17 cellular contexts compared by ENCODE assay signal in the genomic region with DNA sequence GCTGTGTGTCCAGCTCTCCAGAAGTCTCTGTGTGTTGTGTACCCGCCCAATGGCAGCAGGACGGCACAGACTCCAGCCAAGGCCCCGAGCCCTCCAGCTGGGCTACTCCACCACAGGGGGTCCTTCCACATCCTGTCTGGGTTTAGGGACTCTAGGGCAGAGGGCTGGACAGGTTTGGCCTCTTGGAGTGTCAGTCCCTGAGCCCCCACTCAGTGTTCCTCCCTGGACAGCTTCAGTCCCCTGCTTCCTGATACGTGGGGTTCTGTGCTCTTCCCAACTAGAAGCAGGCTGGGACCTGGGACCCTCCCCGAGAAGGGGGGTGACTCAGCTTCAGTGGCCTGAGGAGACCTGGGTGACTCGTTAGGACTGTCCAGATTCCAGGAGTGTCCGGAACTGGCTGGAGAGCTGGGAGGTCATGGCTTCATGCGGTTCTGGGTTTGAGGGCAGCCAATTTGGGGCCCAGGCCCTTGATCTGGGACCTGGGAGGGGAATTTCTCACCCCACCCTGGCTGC. TPM values are rescaled to one million over a fixed set of nuclear protein-coding genes. Genes with fewer than 3 reads are reported as not detected.
DNase-seq lines count a peak whose midpoint lies in the region; ATAC-seq and TF ChIP-seq lines count a peak whose summit lies in the region.
"Had no signal": no experiment of that assay in that cellular context is flagged by ENCODE, and none has a peak within 500 bp of the region (broad histone marks: within the 10 kb centered on the region; RNA-seq: fewer than 3 reads in every experiment).

No MANE protein-coding gene starts in this region.

- intact Hi-C loops in left ventricle myocardium superior (cut with micrococcal nuclease) = loop anchor here (10.0 kb wide), 1 partner anchor 100 kb away; a partner anchor contains a TSS
- intact Hi-C loops in cardiac septum (cut with DNase I) = loop anchor here (2.0 kb wide), 1 partner anchor 100 kb away; a partner anchor contains a TSS
- intact Hi-C loops in body of pancreas (cut with DNase I) = loop anchor here (5.0 kb wide), 1 partner anchor 98 kb away; no protein-coding TSS in a partner anchor

- H3K27me3 ChIP-seq in body of pancreas = no peaks in the 10 kb centered on the region
- H3K27me3 ChIP-seq: ascending aorta, colonic mucosa had no signal

- peak overlapping the region; percentile 13 to 85 (median 52) for H3K27ac ChIP-seq in body of pancreas
- H3K27ac ChIP-seq: ascending aorta, C4-2B, colonic mucosa had no signal

- peak overlapping the region in 2 of 3 experiments; percentile 49 to 80 for H3K27ac Mint-ChIP-seq in nephron
- H3K27ac Mint-ChIP-seq in activated naive CD4-positive, alpha-beta T cell treated with anti-CD3 and anti-CD28 coated beads, Interleukin-2, amount 10 ng/mL, durations not matched to agents 7 days and 5 days = no peak overlapping the region
- H3K27ac Mint-ChIP-seq: T-helper 1 cell treated with Interleukin-12 subunit alpha and Interleukin-12 subunit beta and Interleukin-4 antibody, amounts not matched to agents 30 μg/mL and 1 μg/mL, for 36 hours had no signal

- TF ChIP-seq CTCF in body of pancreas (IDR thresholded peaks at IDR 0.05) (no peak), nephron (IDR thresholded peaks at IDR 0.05; ENCODE audit: unreplicated experiment in 3 of 3) (no peak)

- peaks cover 14% of the 10 kb centered on the region for H3K36me3 Mint-ChIP-seq in nephron (ENCODE audit: low read depth)
- no peaks in the 10 kb centered on the region for H3K36me3 Mint-ChIP-seq in activated naive CD4-positive, alpha-beta T cell treated with anti-CD3 and anti-CD28 coated beads, Interleukin-2, amount 10 ng/mL, durations not matched to agents 7 days and 5 days

- no peak overlapping the region for H3K4me3 Mint-ChIP-seq in nephron
- no peak overlapping the region for H3K4me3 Mint-ChIP-seq in activated naive CD4-positive, alpha-beta T cell treated with anti-CD3 and anti-CD28 coated beads, Interleukin-2, amount 10 ng/mL, durations not matched to agents 7 days and 5 days
- H3K4me3 Mint-ChIP-seq: IgD-negative memory B cell; immature natural killer cell; T-helper 1 cell treated with Interleukin-12 subunit alpha and Interleukin-12 subunit beta and Interleukin-4 antibody, amounts not matched to agents 30 μg/mL and 1 μg/mL, for 36 hours had no signal

- H3K4me1 ChIP-seq in body of pancreas = peaks cover 55% of the 10 kb centered on the region
- H3K4me1 ChIP-seq: ascending aorta had no signal

- no peak overlapping the region for H3K4me3 ChIP-seq in body of pancreas
- H3K4me3 ChIP-seq: ascending aorta, colonic mucosa had no signal

- DNase-seq in left ventricle myocardium superior (no peak), cardiac septum (ENCODE audit: low spot score) (no peak), body of pancreas (no peak), midbrain (lab: John Stamatoyannopoulos, UW) (no peak), cortex of kidney (lab: John Stamatoyannopoulos, UW) (no peak)
- no peak for DNase-seq in central memory CD4-positive, alpha-beta T cell
- no peak for DNase-seq in activated naive CD4-positive, alpha-beta T cell treated with anti-CD3 and anti-CD28 coated beads, Interleukin-2, amount 10 ng/mL, durations not matched to agents 7 days and 5 days

- WGBS in body of pancreas, 2 donors = 60 to 71% methylated on average over 1 to 8 of the region's 8 CpGs

- no peaks in the 10 kb centered on the region for H3K36me3 ChIP-seq in body of pancreas (replicated peaks in 1 of 2; ENCODE audit: insufficient read depth in 1 of 2, low read depth in 2 of 2)
- H3K36me3 ChIP-seq: ascending aorta, colonic mucosa had no signal

- no peaks in the 10 kb centered on the region for H3K9me3 ChIP-seq in body of pancreas
- H3K9me3 ChIP-seq: ascending aorta, colonic mucosa had no signal

- peaks cover 10% of the 10 kb centered on the region for H3K4me1 Mint-ChIP-seq in nephron
- H3K4me1 Mint-ChIP-seq in activated naive CD4-positive, alpha-beta T cell treated with anti-CD3 and anti-CD28 coated beads, Interleukin-2, amount 10 ng/mL, durations not matched to agents 7 days and 5 days = peaks cover 2% of the 10 kb centered on the region
- H3K4me1 Mint-ChIP-seq: immature natural killer cell had no signal

- no peaks in the 10 kb centered on the region for H3K27me3 Mint-ChIP-seq in nephron (ENCODE audit: low read depth)
- peaks cover under 1% of the 10 kb centered on the region for H3K27me3 Mint-ChIP-seq in activated naive CD4-positive, alpha-beta T cell treated with anti-CD3 and anti-CD28 coated beads, Interleukin-2, amount 10 ng/mL, durations not matched to agents 7 days and 5 days
- H3K27me3 Mint-ChIP-seq: IgD-negative memory B cell had no signal

- ATAC-seq in left ventricle myocardium superior = peak; percentile 15
- no peak for ATAC-seq in body of pancreas

- no peaks in the 10 kb centered on the region for H3K9me3 Mint-ChIP-seq in nephron
- no peaks in the 10 kb centered on the region for H3K9me3 Mint-ChIP-seq in activated naive CD4-positive, alpha-beta T cell treated with anti-CD3 and anti-CD28 coated beads, Interleukin-2, amount 10 ng/mL, durations not matched to agents 7 days and 5 days
- H3K9me3 Mint-ChIP-seq: IgD-negative memory B cell; immature natural killer cell; T-helper 1 cell treated with Interleukin-12 subunit alpha and Interleukin-12 subunit beta and Interleukin-4 antibody, amounts not matched to agents 30 μg/mL and 1 μg/mL, for 36 hours had no signal

- TF ChIP-seq POLR2A in body of pancreas (IDR thresholded peaks at IDR 0.05) = no peak

- CTCF ChIA-PET in activated naive CD4-positive, alpha-beta T cell treated with anti-CD3 and anti-CD28 coated beads, Interleukin-2, amount 10 ng/mL, durations not matched to agents 7 days and 5 days (lab: Charles Lee) = interaction anchor here (0.7 to 8.5 kb wide), 23 partner anchors 7 to 296 kb away, joined by 3 to 87 read pairs (median 4); a partner anchor contains a TSS

RNA-seq across cellular contexts. Expression of a gene that starts 4.2 kb away (rescaled TPM):
- total RNA-seq in left ventricle myocardium superior (2.6 TPM), cardiac septum (2.7 TPM), body of pancreas (1 to 10 TPM; 3.4 to 4.9 TPM)

RNA-seq across cellular contexts. Expression of a gene that starts 22.3 kb away (rescaled TPM):
- total RNA-seq in left ventricle myocardium superior = 0.07 TPM
- total RNA-seq in cardiac septum = 0.05 TPM
- total RNA-seq in body of pancreas = 10 to 100 TPM in 1 of 2 donors, 1 to 10 TPM in 1; 4.9 to 13.0 TPM
- total RNA-seq: A172, ascending aorta, occipital lobe, RPMI7951 had no signal

RNA-seq across cellular contexts. Expression of a gene that starts 25.8 kb away (rescaled TPM):
- total RNA-seq in left ventricle myocardium superior (6.6 TPM), cardiac septum (9.6 TPM), body of pancreas (1 to 10 TPM; 6.5 to 9.2 TPM)

RNA-seq across cellular contexts. Expression of a gene that starts 25.8 kb away (rescaled TPM):
- 101 TPM for total RNA-seq in left ventricle myocardium superior
- total RNA-seq in cardiac septum = 73.3 TPM
- total RNA-seq in body of pancreas = 10 to 100 TPM; 69.0 to 77.1 TPM
